20 cellular contexts compared by ENCODE assay signal in genomic region chr7:137462074-137462715, GRCh38.
DNase-seq lines count a peak whose midpoint lies in the region; ATAC-seq, FAIRE-seq and TF ChIP-seq lines count a peak whose summit lies in the region.
"Had no signal": no experiment of that assay in that cellular context is flagged by ENCODE, and none has a peak within 500 bp of the region (broad histone marks: within the 10 kb centered on the region; RNA-seq: fewer than 3 reads in every experiment).

No MANE protein-coding gene starts in this region.

- H3K4me1 ChIP-seq in astrocyte (ENCODE audit: insufficient read depth, low read length), result peaks cover 13% of the 10 kb centered on the region
- H3K4me1 ChIP-seq in smooth muscle cell (ENCODE audit: low read depth), result peaks cover 10% of the 10 kb centered on the region

- H3K9me3 Mint-ChIP-seq in astrocyte (ENCODE audit: unreplicated experiment), result peaks cover 4% of the 10 kb centered on the region
- H3K9me3 Mint-ChIP-seq: activated CD8-positive, alpha-beta T cell treated with anti-CD3 and anti-CD28 coated beads for 36 hours; activated T-cell treated with anti-CD3 and anti-CD28 coated beads, Interleukin-2, amount 50 U/mL, for 72 hours; nephron progenitor cell; T-helper 1 cell treated with Interleukin-12 subunit alpha and Interleukin-12 subunit beta and Interleukin-4 antibody, amounts not matched to agents 30 μg/mL and 1 μg/mL, for 36 hours had no signal

- no peaks in the 10 kb centered on the region for H3F3A ChIP-seq in smooth muscle cell (ENCODE audit: low read depth)

- H2AFZ ChIP-seq in astrocyte (ENCODE audit: low read depth, low read length) (no peak overlapping the region), smooth muscle cell (ENCODE audit: low read depth) (peak overlapping the region; percentile 53)

- H3K9ac ChIP-seq in astrocyte (ENCODE audit: low read length), result no peak overlapping the region
- H3K9ac ChIP-seq in smooth muscle cell (ENCODE audit: low read depth), result no peak overlapping the region
- H3K9ac ChIP-seq: BLaER1 treated with 17β-estradiol and CSF1 and Interleukin-3, amounts not matched to agents 10 nM and 100 nM had no signal

- H3K4me3 ChIP-seq in astrocyte (ENCODE audit: insufficient read depth, low read depth, low read length), result no peak overlapping the region
- H3K4me3 ChIP-seq in smooth muscle cell, result no peak overlapping the region
- H3K4me3 ChIP-seq: BLaER1 treated with 17β-estradiol and CSF1 and Interleukin-3, amounts not matched to agents 10 nM and 100 nM; cardiac muscle cell; K562 had no signal

- WGBS in smooth muscle cell (ENCODE audit: low lambda C conversion rate), result 58% methylated on average over 4 of the region's 4 CpGs

- no peak overlapping the region for H3K4me3 Mint-ChIP-seq in astrocyte (ENCODE audit: unreplicated experiment)
- H3K4me3 Mint-ChIP-seq: activated CD8-positive, alpha-beta T cell treated with anti-CD3 and anti-CD28 coated beads for 36 hours; activated naive CD8-positive, alpha-beta T cell; activated T-cell treated with anti-CD3 and anti-CD28 coated beads, Interleukin-2, amount 50 U/mL, for 72 hours; nephron progenitor cell; T-helper 1 cell treated with Interleukin-12 subunit alpha and Interleukin-12 subunit beta and Interleukin-4 antibody, amounts not matched to agents 30 μg/mL and 1 μg/mL, for 36 hours had no signal

- H3K36me3 ChIP-seq in astrocyte (ENCODE audit: insufficient read depth, low read length) (no peaks in the 10 kb centered on the region), smooth muscle cell (ENCODE audit: low read depth) (no peaks in the 10 kb centered on the region)
- H3K36me3 ChIP-seq: cardiac muscle cell had no signal

- H3K4me1 Mint-ChIP-seq in astrocyte (ENCODE audit: low read depth, unreplicated experiment), result peaks cover 21% of the 10 kb centered on the region
- H3K4me1 Mint-ChIP-seq: nephron progenitor cell had no signal

- peak overlapping the region; percentile 3 for H3K27ac Mint-ChIP-seq in astrocyte (ENCODE audit: unreplicated experiment)
- H3K27ac Mint-ChIP-seq: activated CD8-positive, alpha-beta T cell treated with anti-CD3 and anti-CD28 coated beads for 36 hours; activated naive CD8-positive, alpha-beta T cell; activated T-cell treated with anti-CD3 and anti-CD28 coated beads, Interleukin-2, amount 50 U/mL, for 72 hours; progenitor cell of endocrine pancreas; T-helper 1 cell treated with Interleukin-12 subunit alpha and Interleukin-12 subunit beta and Interleukin-4 antibody, amounts not matched to agents 30 μg/mL and 1 μg/mL, for 36 hours had no signal

- no peaks in the 10 kb centered on the region for H3K79me2 ChIP-seq in astrocyte (ENCODE audit: insufficient read depth, low read length)
- H3K79me2 ChIP-seq in smooth muscle cell (ENCODE audit: low read depth), result no peaks in the 10 kb centered on the region

- H4K20me1 ChIP-seq in astrocyte (ENCODE audit: insufficient read depth, low read length) (no peaks in the 10 kb centered on the region), smooth muscle cell (ENCODE audit: low read depth) (no peaks in the 10 kb centered on the region)
- H4K20me1 ChIP-seq: BLaER1 treated with 17β-estradiol and CSF1 and Interleukin-3, amounts not matched to agents 10 nM and 100 nM had no signal

- peak; percentile 5 for FAIRE-seq in astrocyte (lab: Jason Lieb, UNC)
- FAIRE-seq: K562 had no signal

- H3K27ac ChIP-seq in astrocyte (ENCODE audit: low read depth, low read length) (peak overlapping the region; percentile 24), smooth muscle cell (ENCODE audit: low read depth) (peak overlapping the region; percentile 79)
- H3K27ac ChIP-seq: BLaER1 treated with 17β-estradiol and CSF1 and Interleukin-3, amounts not matched to agents 10 nM and 100 nM; cardiac muscle cell had no signal

- H3K9me3 ChIP-seq in astrocyte (ENCODE audit: insufficient read depth, low read depth, low read length) (no peaks in the 10 kb centered on the region), smooth muscle cell (replicated peaks; ENCODE audit: low read depth) (no peaks in the 10 kb centered on the region)

- H3K27me3 ChIP-seq in astrocyte (ENCODE audit: insufficient read depth, low read length) (no peaks in the 10 kb centered on the region), smooth muscle cell (ENCODE audit: low read depth) (no peaks in the 10 kb centered on the region)
- H3K27me3 ChIP-seq: BLaER1 treated with 17β-estradiol and CSF1 and Interleukin-3, amounts not matched to agents 10 nM and 100 nM; cardiac muscle cell had no signal

- H3K27me3 Mint-ChIP-seq in astrocyte (ENCODE audit: low read depth, unreplicated experiment), result no peaks in the 10 kb centered on the region
- H3K27me3 Mint-ChIP-seq: progenitor cell of endocrine pancreas had no signal

- DNase-seq in HS-5 (ENCODE audit: low read depth) (peak; percentile 4), astrocyte (ENCODE audit: low read depth) (peak; percentile 62), fibroblast of peridontal ligament (ENCODE audit: extremely low read depth) (peak; percentile 49), smooth muscle cell (lab: John Stamatoyannopoulos, UW; ENCODE audit: unreplicated experiment) (no peak), NCI-H446 treated with DMSO at 0.1 percent for 48 hours (lab: John Stamatoyannopoulos, UW) (no peak)
- DNase-seq: activated CD8-positive, alpha-beta T cell treated with anti-CD3 and anti-CD28 coated beads for 36 hours; activated T-cell treated with anti-CD3 and anti-CD28 coated beads, Interleukin-2, amount 50 U/mL, for 72 hours; effector CD4-positive, alpha-beta T cell; NCI-H1092; NCI-H69; nephron progenitor cell; SIG-M5 had no signal

- no peak for ATAC-seq in HG02678 (IDR thresholded peaks at IDR 0.05; ENCODE audit: unreplicated experiment)
- no peak for ATAC-seq in HG02885 (IDR thresholded peaks at IDR 0.05; ENCODE audit: poor library complexity, unreplicated experiment)
- ATAC-seq: activated CD8-positive, alpha-beta T cell treated with anti-CD3 and anti-CD28 coated beads for 36 hours; K562 had no signal

- TF ChIP-seq CTCF in astrocyte (IDR thresholded peaks at IDR 0.05; ENCODE audit: insufficient read depth, low read depth, low read length) (no peak), smooth muscle cell (IDR thresholded peaks at IDR 0.05; ENCODE audit: borderline replicate concordance, insufficient read depth, poor library complexity, severe bottlenecking) (no peak)

- peaks cover 20% of the 10 kb centered on the region for H3K36me3 Mint-ChIP-seq in astrocyte (ENCODE audit: low read depth, unreplicated experiment)
- H3K36me3 Mint-ChIP-seq: activated naive CD8-positive, alpha-beta T cell had no signal

- H3K4me2 ChIP-seq in astrocyte (ENCODE audit: low read length) (peak overlapping the region; percentile 11), smooth muscle cell (peak overlapping the region; percentile 78)

Comparison
In these comparisons a context has a peak if more than half of its experiments do, and no peak if none do; other contexts are left out.
1. DNase-seq: peak in HS-5 (single experiment), astrocyte (single experiment) and fibroblast of peridontal ligament (single experiment); none in smooth muscle cell (single experiment) and NCI-H446 treated with DMSO at 0.1 percent for 48 hours (single experiment).